1 cellular context compared by ENCODE assay signal in genomic region chr12:68174761-68175160, GRCh38.
TF ChIP-seq lines count a peak whose summit lies in the region.

No MANE protein-coding gene starts in this region.

TF ChIP-seq in HEK293, 187 proteins besides CTCF, POLR2A, EP300 and RAD21 (continued from another document):
- peak; percentile 55; the same call in 1 of the 2 replicates for TF ChIP-seq ZNF580 (tag by site-specific recombination; IDR thresholded peaks at IDR 0.05)
